ENCODE assay signal across 1 cellular context in the genomic region with DNA sequence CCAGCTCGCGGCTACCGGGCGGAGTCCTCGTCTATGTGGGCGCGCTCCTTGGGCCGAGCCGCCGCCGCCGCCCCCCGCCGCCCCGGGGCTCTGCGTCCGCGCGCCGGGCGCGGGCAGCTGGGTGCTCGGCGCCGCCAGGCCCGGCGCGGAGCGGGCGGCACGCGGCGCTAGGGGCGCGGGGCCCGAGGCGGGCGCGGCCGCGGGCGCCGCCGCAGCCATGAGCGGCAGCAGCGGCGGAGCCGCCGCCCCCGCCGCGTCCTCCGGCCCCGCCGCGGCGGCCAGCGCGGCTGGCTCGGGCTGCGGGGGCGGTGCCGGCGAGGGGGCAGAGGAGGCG.
TF ChIP-seq lines count a peak whose summit lies in the region.

No MANE protein-coding gene starts in this region.

TF ChIP-seq in GM23338, 12 proteins besides CTCF, POLR2A, EP300 and RAD21 (continued from another document):
- TF ChIP-seq ZNF331 (CRISPR knock-in tag; IDR thresholded peaks at IDR 0.05; ENCODE audit: low read depth) (no peak), CREB1 (CRISPR knock-in tag; IDR thresholded peaks at IDR 0.05; ENCODE audit: low read depth) (no peak), EZH2phosphoT487 (IDR thresholded peaks at IDR 0.05; ENCODE audit: unreplicated experiment) (no peak)
- TF ChIP-seq, protein P1, sequence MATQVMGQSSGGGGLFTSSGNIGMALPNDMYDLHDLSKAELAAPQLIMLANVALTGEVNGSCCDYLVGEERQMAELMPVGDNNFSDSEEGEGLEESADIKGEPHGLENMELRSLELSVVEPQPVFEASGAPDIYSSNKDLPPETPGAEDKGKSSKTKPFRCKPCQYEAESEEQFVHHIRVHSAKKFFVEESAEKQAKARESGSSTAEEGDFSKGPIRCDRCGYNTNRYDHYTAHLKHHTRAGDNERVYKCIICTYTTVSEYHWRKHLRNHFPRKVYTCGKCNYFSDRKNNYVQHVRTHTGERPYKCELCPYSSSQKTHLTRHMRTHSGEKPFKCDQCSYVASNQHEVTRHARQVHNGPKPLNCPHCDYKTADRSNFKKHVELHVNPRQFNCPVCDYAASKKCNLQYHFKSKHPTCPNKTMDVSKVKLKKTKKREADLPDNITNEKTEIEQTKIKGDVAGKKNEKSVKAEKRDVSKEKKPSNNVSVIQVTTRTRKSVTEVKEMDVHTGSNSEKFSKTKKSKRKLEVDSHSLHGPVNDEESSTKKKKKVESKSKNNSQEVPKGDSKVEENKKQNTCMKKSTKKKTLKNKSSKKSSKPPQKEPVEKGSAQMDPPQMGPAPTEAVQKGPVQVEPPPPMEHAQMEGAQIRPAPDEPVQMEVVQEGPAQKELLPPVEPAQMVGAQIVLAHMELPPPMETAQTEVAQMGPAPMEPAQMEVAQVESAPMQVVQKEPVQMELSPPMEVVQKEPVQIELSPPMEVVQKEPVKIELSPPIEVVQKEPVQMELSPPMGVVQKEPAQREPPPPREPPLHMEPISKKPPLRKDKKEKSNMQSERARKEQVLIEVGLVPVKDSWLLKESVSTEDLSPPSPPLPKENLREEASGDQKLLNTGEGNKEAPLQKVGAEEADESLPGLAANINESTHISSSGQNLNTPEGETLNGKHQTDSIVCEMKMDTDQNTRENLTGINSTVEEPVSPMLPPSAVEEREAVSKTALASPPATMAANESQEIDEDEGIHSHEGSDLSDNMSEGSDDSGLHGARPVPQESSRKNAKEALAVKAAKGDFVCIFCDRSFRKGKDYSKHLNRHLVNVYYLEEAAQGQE (IDR thresholded peaks at IDR 0.05; ENCODE audit: unreplicated experiment): no peak
- TF ChIP-seq, protein P2, sequence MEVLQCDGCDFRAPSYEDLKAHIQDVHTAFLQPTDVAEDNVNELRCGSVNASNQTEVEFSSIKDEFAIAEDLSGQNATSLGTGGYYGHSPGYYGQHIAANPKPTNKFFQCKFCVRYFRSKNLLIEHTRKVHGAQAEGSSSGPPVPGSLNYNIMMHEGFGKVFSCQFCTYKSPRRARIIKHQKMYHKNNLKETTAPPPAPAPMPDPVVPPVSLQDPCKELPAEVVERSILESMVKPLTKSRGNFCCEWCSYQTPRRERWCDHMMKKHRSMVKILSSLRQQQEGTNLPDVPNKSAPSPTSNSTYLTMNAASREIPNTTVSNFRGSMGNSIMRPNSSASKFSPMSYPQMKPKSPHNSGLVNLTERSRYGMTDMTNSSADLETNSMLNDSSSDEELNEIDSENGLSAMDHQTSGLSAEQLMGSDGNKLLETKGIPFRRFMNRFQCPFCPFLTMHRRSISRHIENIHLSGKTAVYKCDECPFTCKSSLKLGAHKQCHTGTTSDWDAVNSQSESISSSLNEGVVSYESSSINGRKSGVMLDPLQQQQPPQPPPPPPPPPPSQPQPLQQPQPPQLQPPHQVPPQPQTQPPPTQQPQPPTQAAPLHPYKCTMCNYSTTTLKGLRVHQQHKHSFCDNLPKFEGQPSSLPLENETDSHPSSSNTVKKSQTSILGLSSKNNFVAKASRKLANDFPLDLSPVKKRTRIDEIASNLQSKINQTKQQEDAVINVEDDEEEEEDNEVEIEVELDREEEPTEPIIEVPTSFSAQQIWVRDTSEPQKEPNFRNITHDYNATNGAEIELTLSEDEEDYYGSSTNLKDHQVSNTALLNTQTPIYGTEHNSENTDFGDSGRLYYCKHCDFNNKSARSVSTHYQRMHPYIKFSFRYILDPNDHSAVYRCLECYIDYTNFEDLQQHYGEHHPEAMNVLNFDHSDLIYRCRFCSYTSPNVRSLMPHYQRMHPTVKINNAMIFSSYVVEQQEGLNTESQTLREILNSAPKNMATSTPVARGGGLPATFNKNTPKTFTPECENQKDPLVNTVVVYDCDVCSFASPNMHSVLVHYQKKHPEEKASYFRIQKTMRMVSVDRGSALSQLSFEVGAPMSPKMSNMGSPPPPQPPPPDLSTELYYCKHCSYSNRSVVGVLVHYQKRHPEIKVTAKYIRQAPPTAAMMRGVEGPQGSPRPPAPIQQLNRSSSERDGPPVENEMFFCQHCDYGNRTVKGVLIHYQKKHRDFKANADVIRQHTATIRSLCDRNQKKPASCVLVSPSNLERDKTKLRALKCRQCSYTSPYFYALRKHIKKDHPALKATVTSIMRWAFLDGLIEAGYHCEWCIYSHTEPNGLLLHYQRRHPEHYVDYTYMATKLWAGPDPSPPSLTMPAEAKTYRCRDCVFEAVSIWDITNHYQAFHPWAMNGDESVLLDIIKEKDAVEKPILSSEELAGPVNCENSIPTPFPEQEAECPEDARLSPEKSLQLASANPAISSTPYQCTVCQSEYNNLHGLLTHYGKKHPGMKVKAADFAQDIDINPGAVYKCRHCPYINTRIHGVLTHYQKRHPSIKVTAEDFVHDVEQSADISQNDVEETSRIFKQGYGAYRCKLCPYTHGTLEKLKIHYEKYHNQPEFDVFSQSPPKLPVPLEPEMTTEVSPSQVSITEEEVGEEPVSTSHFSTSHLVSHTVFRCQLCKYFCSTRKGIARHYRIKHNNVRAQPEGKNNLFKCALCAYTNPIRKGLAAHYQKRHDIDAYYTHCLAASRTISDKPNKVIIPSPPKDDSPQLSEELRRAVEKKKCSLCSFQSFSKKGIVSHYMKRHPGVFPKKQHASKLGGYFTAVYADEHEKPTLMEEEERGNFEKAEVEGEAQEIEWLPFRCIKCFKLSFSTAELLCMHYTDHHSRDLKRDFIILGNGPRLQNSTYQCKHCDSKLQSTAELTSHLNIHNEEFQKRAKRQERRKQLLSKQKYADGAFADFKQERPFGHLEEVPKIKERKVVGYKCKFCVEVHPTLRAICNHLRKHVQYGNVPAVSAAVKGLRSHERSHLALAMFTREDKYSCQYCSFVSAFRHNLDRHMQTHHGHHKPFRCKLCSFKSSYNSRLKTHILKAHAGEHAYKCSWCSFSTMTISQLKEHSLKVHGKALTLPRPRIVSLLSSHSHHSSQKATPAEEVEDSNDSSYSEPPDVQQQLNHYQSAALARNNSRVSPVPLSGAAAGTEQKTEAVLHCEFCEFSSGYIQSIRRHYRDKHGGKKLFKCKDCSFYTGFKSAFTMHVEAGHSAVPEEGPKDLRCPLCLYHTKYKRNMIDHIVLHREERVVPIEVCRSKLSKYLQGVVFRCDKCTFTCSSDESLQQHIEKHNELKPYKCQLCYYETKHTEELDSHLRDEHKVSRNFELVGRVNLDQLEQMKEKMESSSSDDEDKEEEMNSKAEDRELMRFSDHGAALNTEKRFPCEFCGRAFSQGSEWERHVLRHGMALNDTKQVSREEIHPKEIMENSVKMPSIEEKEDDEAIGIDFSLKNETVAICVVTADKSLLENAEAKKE (CRISPR knock-in tag; IDR thresholded peaks at IDR 0.05): no peak
